23 cellular contexts compared by ENCODE assay signal in the genomic region with DNA sequence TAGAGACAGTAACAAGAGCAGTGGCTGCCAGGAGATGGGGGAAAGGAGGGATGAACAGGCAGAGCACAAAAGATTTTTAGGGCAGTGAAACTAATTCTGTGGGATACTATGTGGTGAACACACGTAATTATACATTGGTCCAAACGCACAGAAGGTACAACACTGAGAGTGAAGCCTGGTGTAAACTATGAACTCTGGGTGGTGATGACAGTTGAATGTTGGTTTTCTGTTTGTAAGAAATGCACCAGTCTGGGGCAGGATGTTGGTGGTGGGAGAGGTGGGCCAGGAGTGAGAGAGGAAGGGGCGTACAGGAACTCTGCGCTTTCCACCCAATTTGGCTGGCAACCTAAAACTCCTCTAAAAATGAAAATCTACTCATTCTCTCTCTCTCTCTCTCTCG. TPM values are rescaled to one million over a fixed set of nuclear protein-coding genes. Genes with fewer than 3 reads are reported as not detected.
DNase-seq lines count a peak whose midpoint lies in the region; ATAC-seq and TF ChIP-seq lines count a peak whose summit lies in the region.
"Had no signal": no experiment of that assay in that cellular context is flagged by ENCODE, and none has a peak within 500 bp of the region (broad histone marks: within the 10 kb centered on the region; RNA-seq: fewer than 3 reads in every experiment).

No MANE protein-coding gene starts in this region.

- peak; percentile 78 for ATAC-seq in DND-41 (ENCODE audit: insufficient read depth, low read depth)
- ATAC-seq in WTC11 = no peak
- ATAC-seq: A549 had no signal

- peak overlapping the region; percentile 94 for H3K27ac ChIP-seq in DND-41 (ENCODE audit: low read length)
- H3K27ac ChIP-seq: A549, Peyer's patch, spleen, VCaP had no signal

- H3K36me3 Mint-ChIP-seq in activated CD4-positive, alpha-beta T cell treated with anti-CD3 and anti-CD28 coated beads, Interleukin-2, amount 10 ng/mL, durations not matched to agents 7 days and 5 days (ENCODE audit: low read depth) = no peaks in the 10 kb centered on the region
- H3K36me3 Mint-ChIP-seq in WTC11 (no peaks in the 10 kb centered on the region), neural crest cell (ENCODE audit: low read depth) (no peaks in the 10 kb centered on the region)

- POLR2A ChIA-PET in activated CD4-positive, alpha-beta T cell treated with anti-CD3 and anti-CD28 coated beads, Interleukin-2, amount 10 ng/mL, durations not matched to agents 7 days and 5 days (lab: Charles Lee) = no interaction called here
- POLR2A ChIA-PET in WTC11 (lab: Charles Lee) = no interaction called here

- H3K4me3 Mint-ChIP-seq in activated CD4-positive, alpha-beta T cell treated with anti-CD3 and anti-CD28 coated beads, Interleukin-2, amount 10 ng/mL, durations not matched to agents 7 days and 5 days = no peak overlapping the region
- H3K4me3 Mint-ChIP-seq in WTC11 (no peak overlapping the region), neural crest cell (peak overlapping the region; percentile 1)

- H3K4me1 ChIP-seq in DND-41 (ENCODE audit: insufficient read depth, low read length) = peaks cover 61% of the 10 kb centered on the region
- H3K4me1 ChIP-seq: A549, BE2C had no signal

- H3K9ac ChIP-seq in DND-41 (ENCODE audit: low read depth, low read length) = peak overlapping the region; percentile 48

- H2AFZ ChIP-seq in DND-41 (ENCODE audit: low read depth, low read length) = peak overlapping the region; percentile 59

- no peaks in the 10 kb centered on the region for H3K36me3 ChIP-seq in DND-41 (ENCODE audit: insufficient read depth, low read length)
- H3K36me3 ChIP-seq: BE2C, Peyer's patch, spleen had no signal

- peak overlapping the region; percentile 61 for H3K4me2 ChIP-seq in DND-41 (ENCODE audit: insufficient read depth, low read length)
- H3K4me2 ChIP-seq: A549 had no signal

- peak overlapping the region; percentile 62 for H3K27ac Mint-ChIP-seq in activated CD4-positive, alpha-beta T cell treated with anti-CD3 and anti-CD28 coated beads, Interleukin-2, amount 10 ng/mL, durations not matched to agents 7 days and 5 days
- H3K27ac Mint-ChIP-seq in WTC11 (peak overlapping the region; percentile 50; the same call in 1 of the 2 replicates), neural crest cell (ENCODE audit: unreplicated experiment) (no peak overlapping the region)

- no peaks in the 10 kb centered on the region for H3K9me3 ChIP-seq in DND-41 (ENCODE audit: insufficient read depth, low read length, severe bottlenecking)
- H3K9me3 ChIP-seq: A549, BE2C, Peyer's patch, spleen had no signal

- no peaks in the 10 kb centered on the region for H3K27me3 ChIP-seq in DND-41 (ENCODE audit: insufficient read depth, low read length, poor library complexity)
- H3K27me3 ChIP-seq: BE2C, Peyer's patch, spleen had no signal

- H4K20me1 ChIP-seq in DND-41 (ENCODE audit: insufficient read depth, low read length) = no peaks in the 10 kb centered on the region

- peaks cover 2% of the 10 kb centered on the region for H3K27me3 Mint-ChIP-seq in activated CD4-positive, alpha-beta T cell treated with anti-CD3 and anti-CD28 coated beads, Interleukin-2, amount 10 ng/mL, durations not matched to agents 7 days and 5 days
- no peaks in the 10 kb centered on the region for H3K27me3 Mint-ChIP-seq in WTC11 (ENCODE audit: low read depth)
- no peaks in the 10 kb centered on the region for H3K27me3 Mint-ChIP-seq in neural crest cell (ENCODE audit: low read depth)

- CTCF ChIA-PET in activated CD4-positive, alpha-beta T cell treated with anti-CD3 and anti-CD28 coated beads, Interleukin-2, amount 10 ng/mL, durations not matched to agents 7 days and 5 days (lab: Charles Lee) = no interaction called here
- CTCF ChIA-PET in WTC11 (lab: Charles Lee) = no interaction called here

- peaks cover 52% of the 10 kb centered on the region for H3K4me1 Mint-ChIP-seq in activated CD4-positive, alpha-beta T cell treated with anti-CD3 and anti-CD28 coated beads, Interleukin-2, amount 10 ng/mL, durations not matched to agents 7 days and 5 days
- H3K4me1 Mint-ChIP-seq in WTC11 (peaks cover 26% of the 10 kb centered on the region), neural crest cell (peaks cover 46% of the 10 kb centered on the region)

- peaks cover 19% of the 10 kb centered on the region for H3K79me2 ChIP-seq in DND-41 (ENCODE audit: insufficient read depth, low read length)

- peak overlapping the region in 1 of 2 experiments; percentile 43; a peak in 2 of 4 replicates for H3K4me3 ChIP-seq in DND-41 (ENCODE audit: low read depth in 1 of 2, low read length in 2 of 2)
- H3K4me3 ChIP-seq: A549, Peyer's patch, spleen had no signal

- DNase-seq in activated CD4-positive, alpha-beta T cell treated with anti-CD3 and anti-CD28 coated beads, Interleukin-2, amount 10 ng/mL, durations not matched to agents 7 days and 5 days = peak; percentile 23
- DNase-seq in activated CD4-positive, alpha-beta T cell treated with anti-CD3 and anti-CD28 coated beads, Interleukin-2, amount 50 U/mL, for 4 hours = no peak
- DNase-seq in DND-41 (peak; percentile 78), WTC11 (ENCODE audit: low spot score) (no peak), neural crest cell (ENCODE audit: low read depth, low spot score) (no peak), Ammon's horn (ENCODE audit: low spot score) (no peak), NCI-H1436 treated with DMSO at 0.1 percent for 48 hours (lab: John Stamatoyannopoulos, UW) (no peak), germinal center (ENCODE audit: low spot score) (no peak)
- DNase-seq: activated gamma-delta T cell; BE2C; EL; foreskin fibroblast; Karpas-422; mesenchymal stem cell; NCI-H1105 treated with DMSO at 0.1 percent for 48 hours; NCI-H2107; NCI-H510A; Peyer's patch; spleen; stimulated activated CD4-positive, alpha-beta T cell treated with anti-CD3 and anti-CD28 coated beads, Interleukin-4, amount 100 ng/mL, for 1 hour; trophoblast cell had no signal

- TF ChIP-seq CTCF in DND-41 (IDR thresholded peaks at IDR 0.05; ENCODE audit: borderline replicate concordance, extremely low read depth, low read length, poor library complexity, severe bottlenecking) (no peak), WTC11 (IDR thresholded peaks at IDR 0.05) (no peak), neural crest cell (conservative IDR thresholded peaks at IDR 0.05) (no peak)

- H3K9me3 Mint-ChIP-seq in activated CD4-positive, alpha-beta T cell treated with anti-CD3 and anti-CD28 coated beads, Interleukin-2, amount 10 ng/mL, durations not matched to agents 7 days and 5 days = no peaks in the 10 kb centered on the region
- H3K9me3 Mint-ChIP-seq in WTC11 = no peaks in the 10 kb centered on the region
- no peaks in the 10 kb centered on the region for H3K9me3 Mint-ChIP-seq in neural crest cell

TF ChIP-seq in WTC11, 78 proteins besides CTCF, POLR2A, EP300 and RAD21:
- TF ChIP-seq RORB (CRISPR knock-in tag; IDR thresholded peaks at IDR 0.05) (no peak), NR3C1 (CRISPR knock-in tag; conservative IDR thresholded peaks at IDR 0.05; ENCODE audit: low read depth) (no peak), GABPB1 (CRISPR knock-in tag; IDR thresholded peaks at IDR 0.05) (no peak), ESRRA (CRISPR knock-in tag; IDR thresholded peaks at IDR 0.05; ENCODE audit: borderline replicate concordance) (no peak), NR2C2 (CRISPR knock-in tag; IDR thresholded peaks at IDR 0.05) (no peak)
- TF ChIP-seq, protein P1, sequence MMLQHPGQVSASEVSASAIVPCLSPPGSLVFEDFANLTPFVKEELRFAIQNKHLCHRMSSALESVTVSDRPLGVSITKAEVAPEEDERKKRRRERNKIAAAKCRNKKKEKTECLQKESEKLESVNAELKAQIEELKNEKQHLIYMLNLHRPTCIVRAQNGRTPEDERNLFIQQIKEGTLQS (CRISPR knock-in tag; conservative IDR thresholded peaks at IDR 0.05) = no peak
- TF ChIP-seq, protein P2, sequence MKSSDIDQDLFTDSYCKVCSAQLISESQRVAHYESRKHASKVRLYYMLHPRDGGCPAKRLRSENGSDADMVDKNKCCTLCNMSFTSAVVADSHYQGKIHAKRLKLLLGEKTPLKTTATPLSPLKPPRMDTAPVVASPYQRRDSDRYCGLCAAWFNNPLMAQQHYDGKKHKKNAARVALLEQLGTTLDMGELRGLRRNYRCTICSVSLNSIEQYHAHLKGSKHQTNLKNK (CRISPR knock-in tag; IDR thresholded peaks at IDR 0.05) = no peak
- TF ChIP-seq, protein P3, sequence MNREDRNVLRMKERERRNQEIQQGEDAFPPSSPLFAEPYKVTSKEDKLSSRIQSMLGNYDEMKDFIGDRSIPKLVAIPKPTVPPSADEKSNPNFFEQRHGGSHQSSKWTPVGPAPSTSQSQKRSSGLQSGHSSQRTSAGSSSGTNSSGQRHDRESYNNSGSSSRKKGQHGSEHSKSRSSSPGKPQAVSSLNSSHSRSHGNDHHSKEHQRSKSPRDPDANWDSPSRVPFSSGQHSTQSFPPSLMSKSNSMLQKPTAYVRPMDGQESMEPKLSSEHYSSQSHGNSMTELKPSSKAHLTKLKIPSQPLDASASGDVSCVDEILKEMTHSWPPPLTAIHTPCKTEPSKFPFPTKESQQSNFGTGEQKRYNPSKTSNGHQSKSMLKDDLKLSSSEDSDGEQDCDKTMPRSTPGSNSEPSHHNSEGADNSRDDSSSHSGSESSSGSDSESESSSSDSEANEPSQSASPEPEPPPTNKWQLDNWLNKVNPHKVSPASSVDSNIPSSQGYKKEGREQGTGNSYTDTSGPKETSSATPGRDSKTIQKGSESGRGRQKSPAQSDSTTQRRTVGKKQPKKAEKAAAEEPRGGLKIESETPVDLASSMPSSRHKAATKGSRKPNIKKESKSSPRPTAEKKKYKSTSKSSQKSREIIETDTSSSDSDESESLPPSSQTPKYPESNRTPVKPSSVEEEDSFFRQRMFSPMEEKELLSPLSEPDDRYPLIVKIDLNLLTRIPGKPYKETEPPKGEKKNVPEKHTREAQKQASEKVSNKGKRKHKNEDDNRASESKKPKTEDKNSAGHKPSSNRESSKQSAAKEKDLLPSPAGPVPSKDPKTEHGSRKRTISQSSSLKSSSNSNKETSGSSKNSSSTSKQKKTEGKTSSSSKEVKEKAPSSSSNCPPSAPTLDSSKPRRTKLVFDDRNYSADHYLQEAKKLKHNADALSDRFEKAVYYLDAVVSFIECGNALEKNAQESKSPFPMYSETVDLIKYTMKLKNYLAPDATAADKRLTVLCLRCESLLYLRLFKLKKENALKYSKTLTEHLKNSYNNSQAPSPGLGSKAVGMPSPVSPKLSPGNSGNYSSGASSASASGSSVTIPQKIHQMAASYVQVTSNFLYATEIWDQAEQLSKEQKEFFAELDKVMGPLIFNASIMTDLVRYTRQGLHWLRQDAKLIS (CRISPR knock-in tag; IDR thresholded peaks at IDR 0.05; ENCODE audit: borderline replicate concordance) = no peak

RNA-seq across cellular contexts. Expression of a gene that starts 50.2 kb away (rescaled TPM):
- total RNA-seq in activated CD4-positive, alpha-beta T cell treated with anti-CD3 and anti-CD28 coated beads, Interleukin-2, amount 10 ng/mL, durations not matched to agents 7 days and 5 days = 10 to 100 TPM; 55.7 to 59.1 TPM
- 25.2 to 28.7 TPM (median 28.2 TPM) in 3 replicates for total RNA-seq in WTC11 (2021)
- total RNA-seq in neural crest cell = 53.6 and 54.8 TPM in 2 replicates

Comparison
In these comparisons a context has a peak if more than half of its experiments do, and no peak if none do; other contexts are left out.
1. DNase-seq: peak in activated CD4-positive, alpha-beta T cell treated with anti-CD3 and anti-CD28 coated beads, Interleukin-2, amount 10 ng/mL, durations not matched to agents 7 days and 5 days (single experiment) and DND-41 (single experiment); none in activated CD4-positive, alpha-beta T cell treated with anti-CD3 and anti-CD28 coated beads, Interleukin-2, amount 50 U/mL, for 4 hours (0 of 2), WTC11 (single experiment), neural crest cell (single experiment), Ammon's horn (single experiment), NCI-H1436 treated with DMSO at 0.1 percent for 48 hours (single experiment) and germinal center (single experiment).